ENCODE assay signal across 31 cellular contexts in the genomic region with DNA sequence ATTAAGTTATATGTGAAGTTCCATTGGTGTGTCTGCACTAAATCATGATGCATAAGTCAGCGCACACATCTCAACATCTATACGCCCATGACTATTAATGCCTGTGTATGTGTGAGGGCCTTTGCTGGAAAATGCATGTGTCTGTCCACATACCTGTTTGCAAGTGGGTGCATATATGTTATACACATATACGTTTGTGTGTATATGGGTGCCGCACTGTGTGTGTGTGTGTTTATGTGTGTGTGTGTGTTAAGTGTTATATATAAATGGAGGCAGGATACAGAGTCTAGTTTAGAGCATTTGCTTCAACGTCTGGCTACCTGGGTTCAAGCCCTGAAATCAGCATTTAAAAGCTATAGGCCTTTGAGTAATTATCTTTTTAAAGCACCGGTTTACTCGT. TPM values are rescaled to one million over a fixed set of nuclear protein-coding genes. Genes with fewer than 3 reads are reported as not detected.
"Had no signal": no experiment of that assay in that cellular context is flagged by ENCODE, and none has a peak within 500 bp of the region (broad histone marks: within the 10 kb centered on the region; RNA-seq: fewer than 3 reads in every experiment).

No MANE protein-coding gene starts in this region.

- H3K9me3 ChIP-seq: stomach, suprapubic skin, testis, thoracic aorta, thyroid gland, tibial artery, tibial nerve, transverse colon, upper lobe of left lung, upper lobe of right lung, uterus, vagina had no signal

- H3K4me1 ChIP-seq: stomach, suprapubic skin, testis, thyroid gland, tibial artery, tibial nerve, transverse colon, upper lobe of left lung, upper lobe of right lung, uterus, vagina had no signal

- H3K36me3 ChIP-seq: stomach, suprapubic skin, thoracic aorta, thyroid gland, tibial artery, tibial nerve, transverse colon, upper lobe of left lung, upper lobe of right lung, uterus, vagina had no signal

- ATAC-seq: stimulated activated effector memory CD8-positive, alpha-beta T cell treated with anti-CD3 and anti-CD28 coated beads, Interleukin-12 subunit alpha, Interleukin-12 subunit beta, amount 100 ng/mL, for 72 hours; stimulated activated memory B cell treated with anti-CD40 and anti-IgM and Interleukin-4, amounts not matched to agents 10 μg/mL and 1 μg/mL and 100 μg/mL, for 72 hours; stimulated activated naive B cell treated with anti-CD40 and anti-IgM and Interleukin-4, amounts not matched to agents 10 μg/mL and 1 μg/mL and 100 μg/mL, for 72 hours; stimulated activated naive CD8-positive, alpha-beta T cell treated with anti-CD3 and anti-CD28 coated beads, Interleukin-15, amount 100 ng/mL, for 72 hours; stimulated activated naive CD8-positive, alpha-beta T cell treated with anti-CD3 and anti-CD28 coated beads, Interleukin-15, Interleukin-2, amounts not matched to agents 100 U/mL and 50 U/mL, for 24 hours; upper lobe of right lung had no signal

- DNase-seq: stimulated activated CD4-positive, alpha-beta T cell treated with anti-CD3 and anti-CD28 coated beads, Interleukin-2, amount 100 ng/mL, for 48 hours; stimulated activated CD4-positive, alpha-beta T cell treated with anti-CD3 and anti-CD28 coated beads, Interleukin-4, amount 100 ng/mL, for 1 hour; stimulated activated CD4-positive, alpha-beta T cell treated with anti-CD3 and anti-CD28 coated beads, Interleukin-4, amount 100 ng/mL, for 24 hours; stimulated activated CD4-positive, alpha-beta T cell treated with anti-CD3 and anti-CD28 coated beads, Interleukin-4, amount 100 ng/mL, for 4 hours; stimulated activated CD8-positive, alpha-beta memory T cell treated with anti-CD3 and anti-CD28 coated beads, Interleukin-4, amount 100 ng/mL, for 48 hours; stimulated activated naive B cell treated with anti-CD40 and anti-IgM and Interleukin-4, amounts not matched to agents 10 μg/mL and 1 μg/mL and 100 μg/mL, for 72 hours; stimulated activated naive CD4-positive, alpha-beta T cell; stimulated activated naive CD4-positive, alpha-beta T cell treated with Interleukin-2 at 50 U/mL for 16 hours; stimulated activated naive CD8-positive, alpha-beta T cell treated with anti-CD3 and anti-CD28 coated beads, Interleukin-15, amount 100 ng/mL, for 72 hours; stimulated activated naive CD8-positive, alpha-beta T cell treated with anti-CD3 and anti-CD28 coated beads, Interleukin-15, Interleukin-2, amounts not matched to agents 100 U/mL and 50 U/mL, for 24 hours; stomach; substantia nigra; testis; thyroid gland; tibial artery; transverse colon; trophoblast cell; upper lobe of left lung; upper lobe of right lung; uterus had no signal

- H3K4me3 ChIP-seq: stomach, suprapubic skin, testis, thoracic aorta, thyroid gland, tibial artery, tibial nerve, transverse colon, upper lobe of left lung, upper lobe of right lung, uterus, vagina had no signal

- FAIRE-seq: urothelium cell line had no signal

- H3K27me3 ChIP-seq: stomach, suprapubic skin, testis, thyroid gland, tibial artery, tibial nerve, transverse colon, upper lobe of left lung, upper lobe of right lung, uterus, vagina had no signal

- H3K27ac ChIP-seq: stomach, suprapubic skin, testis, thoracic aorta, thyroid gland, tibial artery, tibial nerve, transverse colon, upper lobe of left lung, upper lobe of right lung, uterus, vagina had no signal

RNA-seq across cellular contexts. Expression of gene GP2, which starts 19.5 kb away (rescaled TPM):
- total RNA-seq: subcutaneous adipose tissue, temporal lobe, upper lobe of right lung, uterus, vagina had no signal

RNA-seq across cellular contexts. Expression of gene UMOD, which starts 44.7 kb away (rescaled TPM):
- total RNA-seq: subcutaneous adipose tissue, suprapubic skin, temporal lobe, thoracic aorta, thyroid gland, tibial nerve, transverse colon, upper lobe of left lung, upper lobe of right lung, ureter, urinary bladder, uterus, vagina had no signal
- polyA plus RNA-seq: urinary bladder had no signal
